Comparison of ENCODE assay signal across 24 cellular contexts in the genomic region with DNA sequence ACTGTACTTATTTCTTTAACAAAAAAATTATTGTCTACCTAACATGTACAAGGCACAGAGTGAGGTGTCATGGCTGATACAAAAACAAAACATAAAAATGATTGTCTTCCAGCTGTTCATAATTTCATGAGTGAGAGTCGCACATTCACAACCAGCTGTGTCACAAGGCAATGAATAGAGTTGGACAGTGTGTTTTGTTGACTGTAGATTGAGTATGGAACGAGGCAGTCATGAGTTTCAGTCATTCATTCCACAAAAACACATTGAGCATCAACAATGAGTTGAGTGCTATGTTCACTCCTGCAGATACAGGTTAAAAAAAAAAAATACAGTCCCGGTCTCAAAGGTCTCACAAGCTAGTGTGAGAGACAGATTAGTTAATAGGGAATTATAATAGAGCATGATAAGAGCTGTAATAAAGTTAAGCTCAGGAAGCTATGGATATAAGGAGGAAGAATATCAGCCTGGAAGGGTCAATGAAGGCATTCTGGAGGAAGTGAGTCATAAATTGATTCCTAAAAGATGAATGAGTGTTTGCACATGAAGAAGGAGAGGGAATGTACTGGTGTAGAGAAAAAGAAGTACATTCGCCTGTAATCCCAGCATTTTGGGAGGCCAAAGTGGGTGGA. TPM values are rescaled to one million over a fixed set of nuclear protein-coding genes. Genes with fewer than 3 reads are reported as not detected.
DNase-seq lines count a peak whose midpoint lies in the region; FAIRE-seq and TF ChIP-seq lines count a peak whose summit lies in the region.
"Had no signal": no experiment of that assay in that cellular context is flagged by ENCODE, and none has a peak within 500 bp of the region (broad histone marks: within the 10 kb centered on the region; RNA-seq: fewer than 3 reads in every experiment).

No MANE protein-coding gene starts in this region.

- TF ChIP-seq CTCF in fibroblast of mammary gland (conservative IDR thresholded peaks at IDR 0.05; ENCODE audit: control insufficient read depth, insufficient read depth, low read depth, low read length) (no peak), Peyer's patch (IDR thresholded peaks at IDR 0.05) (no peak)

- H3K27me3 ChIP-seq in Peyer's patch = no peaks in the 10 kb centered on the region
- H3K27me3 ChIP-seq in CD4-positive, alpha-beta memory T cell (ENCODE audit: insufficient read depth, low read length) = no peaks in the 10 kb centered on the region
- H3K27me3 ChIP-seq: tibial artery had no signal

- H3K4me3 Mint-ChIP-seq in CD4-positive, alpha-beta memory T cell = peak overlapping the region in 1 of 8 donors; percentile 15
- H3K4me3 Mint-ChIP-seq: activated CD4-positive, alpha-beta T cell treated with anti-CD3 and anti-CD28 coated beads, Interleukin-2, amount 10 ng/mL, durations not matched to agents 7 days and 5 days; T-helper 17 cell had no signal

- H3K4me3 ChIP-seq in fibroblast of mammary gland (ENCODE audit: control insufficient read depth, low read depth, low read length) = no peak overlapping the region
- no peak overlapping the region for H3K4me3 ChIP-seq in Peyer's patch
- no peak overlapping the region for H3K4me3 ChIP-seq in CD4-positive, alpha-beta memory T cell (ENCODE audit: low read length in 2 of 2)
- H3K4me3 ChIP-seq: GM12878, HAP-1, lung, tibial artery had no signal

- no peaks in the 10 kb centered on the region for H3K36me3 Mint-ChIP-seq in CD4-positive, alpha-beta memory T cell

- H3K4me1 ChIP-seq in Peyer's patch = no peaks in the 10 kb centered on the region
- H3K4me1 ChIP-seq in CD4-positive, alpha-beta memory T cell (ENCODE audit: insufficient read depth, low read length) = no peaks in the 10 kb centered on the region
- H3K4me1 ChIP-seq: HAP-1 had no signal

- peaks cover 7 to 13% of the 10 kb centered on the region in 2 donors for H3K27me3 Mint-ChIP-seq in CD4-positive, alpha-beta memory T cell

- no peak for TF ChIP-seq POLR2A in Peyer's patch (IDR thresholded peaks at IDR 0.05)

- DNase-seq in NCI-H748 treated with DMSO at 0.1 percent for 48 hours (lab: John Stamatoyannopoulos, UW) = peak; percentile 1
- DNase-seq in NCI-H748 (lab: John Stamatoyannopoulos, UW; ENCODE audit: unreplicated experiment) = no peak
- peak; percentile 24 for DNase-seq in RCC 7860 (ENCODE audit: low spot score)
- peak; percentile 55 for DNase-seq in fibroblast of mammary gland (ENCODE audit: low read depth)
- DNase-seq in Peyer's patch = no peak
- no peak for DNase-seq in NCI-H128 (lab: John Stamatoyannopoulos, UW; ENCODE audit: unreplicated experiment)
- no peak for DNase-seq in CD4-positive, alpha-beta memory T cell
- no peak for DNase-seq in GF-D8 (lab: John Stamatoyannopoulos, UW)
- DNase-seq: activated CD4-positive, alpha-beta T cell treated with anti-CD3 and anti-CD28 coated beads, Interleukin-2, amount 10 ng/mL, durations not matched to agents 7 days and 5 days; activated CD8-positive, alpha-beta memory T cell treated with anti-CD3 and anti-CD28 coated beads, Interleukin-2, amount 50 U/mL, for 4 hours; activated effector memory CD4-positive, alpha-beta T cell treated with Interleukin-2 at 50 U/mL for 16 hours; effector CD4-positive, alpha-beta T cell; NCI-H187; NCI-H446; SHP77; stimulated activated naive CD8-positive, alpha-beta T cell treated with anti-CD3 and anti-CD28 coated beads, Interleukin-15, Interleukin-2, amounts not matched to agents 100 U/mL and 50 U/mL, for 24 hours; T-helper 17 cell; tibial artery had no signal

- CTCF ChIA-PET in CD4-positive, alpha-beta memory T cell (lab: Charles Lee; ENCODE audit: partially characterized antibody) = no interaction called here

- no peaks in the 10 kb centered on the region for H3K36me3 ChIP-seq in Peyer's patch
- H3K36me3 ChIP-seq in CD4-positive, alpha-beta memory T cell (ENCODE audit: insufficient read depth, low read length) = no peaks in the 10 kb centered on the region
- H3K36me3 ChIP-seq: HAP-1, tibial artery had no signal

- POLR2A ChIA-PET in CD4-positive, alpha-beta memory T cell (lab: Charles Lee; ENCODE audit: partially characterized antibody) = no interaction called here

- no peak overlapping the region for H3K27ac ChIP-seq in Peyer's patch
- H3K27ac ChIP-seq in CD4-positive, alpha-beta memory T cell (ENCODE audit: low read depth, low read length) = no peak overlapping the region
- H3K27ac ChIP-seq: 22Rv1, tibial artery had no signal

- H3K27ac Mint-ChIP-seq in CD4-positive, alpha-beta memory T cell = no peak overlapping the region
- H3K27ac Mint-ChIP-seq: activated CD4-positive, alpha-beta T cell treated with anti-CD3 and anti-CD28 coated beads, Interleukin-2, amount 10 ng/mL, durations not matched to agents 7 days and 5 days; T-helper 17 cell had no signal

- peak; percentile 38 for FAIRE-seq in RCC 7860 (lab: Jason Lieb, UNC)
- FAIRE-seq: G401.6, islet of Langerhans had no signal

- intact Hi-C loops in CD4-positive, alpha-beta memory T cell (cut with micrococcal nuclease) = no loop called here

- H3K4me1 Mint-ChIP-seq in CD4-positive, alpha-beta memory T cell = no peaks in the 10 kb centered on the region

- H3K9me3 Mint-ChIP-seq in CD4-positive, alpha-beta memory T cell = peaks cover 0 to 4% (median under 1%) of the 10 kb centered on the region in 8 donors
- H3K9me3 Mint-ChIP-seq: activated CD4-positive, alpha-beta T cell treated with anti-CD3 and anti-CD28 coated beads, Interleukin-2, amount 10 ng/mL, durations not matched to agents 7 days and 5 days had no signal

- no peaks in the 10 kb centered on the region for H3K9me3 ChIP-seq in Peyer's patch
- no peaks in the 10 kb centered on the region for H3K9me3 ChIP-seq in CD4-positive, alpha-beta memory T cell (ENCODE audit: control insufficient read depth in 1 of 2, low read length in 2 of 2)
- H3K9me3 ChIP-seq: HAP-1, tibial artery had no signal

RNA-seq across cellular contexts. Expression of a gene that starts 47.8 kb away (rescaled TPM):
- total RNA-seq in Peyer's patch = 10 to 100 TPM in 1 of 4 donors, 1 to 10 TPM in 3; 4.9 to 29.7 (median 8.7) TPM
- not detected for total RNA-seq in CD4-positive, alpha-beta memory T cell
- not detected for polyA plus RNA-seq in CD4-positive, alpha-beta memory T cell
- total RNA-seq: activated CD4-positive, alpha-beta T cell treated with anti-CD3 and anti-CD28 coated beads, Interleukin-2, amount 10 ng/mL, durations not matched to agents 7 days and 5 days had no signal

Comparison
In these comparisons a context has a peak if more than half of its experiments do, and no peak if none do; other contexts are left out.
1. DNase-seq: peak in NCI-H748 treated with DMSO at 0.1 percent for 48 hours (single experiment), RCC 7860 (single experiment) and fibroblast of mammary gland (single experiment); none in NCI-H748 (single experiment), Peyer's patch (0 of 3), NCI-H128 (single experiment), CD4-positive, alpha-beta memory T cell (0 of 5) and GF-D8 (single experiment).
2. RNA of a gene that starts 47.8 kb away (total RNA-seq): 4.9 to 29.7 TPM in Peyer's patch; not detected in CD4-positive, alpha-beta memory T cell; every median in the first group is over 4 times any median in the second.